Comparison of ENCODE assay signal across 1 cellular context in the genomic region with DNA sequence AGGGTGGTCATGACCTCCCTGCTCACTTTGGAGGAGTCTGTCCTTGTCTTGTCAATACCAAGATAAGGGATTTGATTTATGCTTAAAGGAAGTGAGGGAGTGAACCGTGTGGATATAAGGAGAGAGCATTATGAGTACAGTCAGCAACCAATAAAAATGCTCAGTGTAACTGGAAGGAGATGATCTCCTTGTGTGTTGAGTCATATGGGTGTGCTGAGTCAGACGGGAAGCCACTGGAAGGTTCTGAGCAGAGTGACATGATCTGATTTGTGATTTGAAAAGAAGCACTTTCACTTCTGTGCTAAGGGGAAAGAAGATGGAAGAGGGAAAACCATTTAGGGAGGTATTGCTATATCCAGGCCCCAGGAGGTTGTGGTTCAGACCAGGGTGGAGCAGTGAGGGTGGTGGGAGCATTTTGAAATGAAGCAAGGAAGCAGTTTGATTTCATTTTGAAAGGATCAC.
TF ChIP-seq lines count a peak whose summit lies in the region.

No MANE protein-coding gene starts in this region.

TF ChIP-seq in K562, 482 proteins besides CTCF, POLR2A, EP300 and RAD21 (continued from another document and continues in another):
- TF ChIP-seq CUX1 (CRISPR knock-in tag; IDR thresholded peaks at IDR 0.05) = peak; percentile 83; the same call in 1 of the 2 replicates
- TF ChIP-seq HDAC8 (tag; IDR thresholded peaks at IDR 0.05) = no peak
- TF ChIP-seq SMAD3 (CRISPR knock-in tag; conservative IDR thresholded peaks at IDR 0.05) = no peak
- TF ChIP-seq GATA2 (CRISPR knock-in tag; IDR thresholded peaks at IDR 0.05) = no peak
- peak; percentile 63 for TF ChIP-seq FOXM1 (IDR thresholded peaks at IDR 0.05; ENCODE audit: low read depth)
- TF ChIP-seq FOXM1 (CRISPR knock-in tag; IDR thresholded peaks at IDR 0.05; ENCODE audit: low read depth) = no peak
- no peak for TF ChIP-seq CBX8 (IDR thresholded peaks at IDR 0.05; ENCODE audit: borderline replicate concordance, extremely low read depth, low read depth, low read length, poor library complexity, severe bottlenecking)
- no peak for TF ChIP-seq CHD2 (IDR thresholded peaks at IDR 0.05; ENCODE audit: low read depth, low read length)
- TF ChIP-seq ATF4 (CRISPR knock-in tag; IDR thresholded peaks at IDR 0.05) = no peak
- no peak for TF ChIP-seq MCM7 (IDR thresholded peaks at IDR 0.05)
- no peak for TF ChIP-seq SRSF9 (IDR thresholded peaks at IDR 0.05; ENCODE audit: borderline replicate concordance, low read depth, low read length)
- no peak for TF ChIP-seq ZNF280B (CRISPR knock-in tag; IDR thresholded peaks at IDR 0.05)
- TF ChIP-seq MAFK (IDR thresholded peaks at IDR 0.05; ENCODE audit: low read length) = peak; percentile 87
- TF ChIP-seq MBD2 (IDR thresholded peaks at IDR 0.05; ENCODE audit: borderline replicate concordance, low read depth) = peak; percentile 29; the same call in 1 of the 2 replicates
- TF ChIP-seq ZFX (CRISPR knock-in tag; IDR thresholded peaks at IDR 0.05) = no peak
- TF ChIP-seq, protein P1, sequence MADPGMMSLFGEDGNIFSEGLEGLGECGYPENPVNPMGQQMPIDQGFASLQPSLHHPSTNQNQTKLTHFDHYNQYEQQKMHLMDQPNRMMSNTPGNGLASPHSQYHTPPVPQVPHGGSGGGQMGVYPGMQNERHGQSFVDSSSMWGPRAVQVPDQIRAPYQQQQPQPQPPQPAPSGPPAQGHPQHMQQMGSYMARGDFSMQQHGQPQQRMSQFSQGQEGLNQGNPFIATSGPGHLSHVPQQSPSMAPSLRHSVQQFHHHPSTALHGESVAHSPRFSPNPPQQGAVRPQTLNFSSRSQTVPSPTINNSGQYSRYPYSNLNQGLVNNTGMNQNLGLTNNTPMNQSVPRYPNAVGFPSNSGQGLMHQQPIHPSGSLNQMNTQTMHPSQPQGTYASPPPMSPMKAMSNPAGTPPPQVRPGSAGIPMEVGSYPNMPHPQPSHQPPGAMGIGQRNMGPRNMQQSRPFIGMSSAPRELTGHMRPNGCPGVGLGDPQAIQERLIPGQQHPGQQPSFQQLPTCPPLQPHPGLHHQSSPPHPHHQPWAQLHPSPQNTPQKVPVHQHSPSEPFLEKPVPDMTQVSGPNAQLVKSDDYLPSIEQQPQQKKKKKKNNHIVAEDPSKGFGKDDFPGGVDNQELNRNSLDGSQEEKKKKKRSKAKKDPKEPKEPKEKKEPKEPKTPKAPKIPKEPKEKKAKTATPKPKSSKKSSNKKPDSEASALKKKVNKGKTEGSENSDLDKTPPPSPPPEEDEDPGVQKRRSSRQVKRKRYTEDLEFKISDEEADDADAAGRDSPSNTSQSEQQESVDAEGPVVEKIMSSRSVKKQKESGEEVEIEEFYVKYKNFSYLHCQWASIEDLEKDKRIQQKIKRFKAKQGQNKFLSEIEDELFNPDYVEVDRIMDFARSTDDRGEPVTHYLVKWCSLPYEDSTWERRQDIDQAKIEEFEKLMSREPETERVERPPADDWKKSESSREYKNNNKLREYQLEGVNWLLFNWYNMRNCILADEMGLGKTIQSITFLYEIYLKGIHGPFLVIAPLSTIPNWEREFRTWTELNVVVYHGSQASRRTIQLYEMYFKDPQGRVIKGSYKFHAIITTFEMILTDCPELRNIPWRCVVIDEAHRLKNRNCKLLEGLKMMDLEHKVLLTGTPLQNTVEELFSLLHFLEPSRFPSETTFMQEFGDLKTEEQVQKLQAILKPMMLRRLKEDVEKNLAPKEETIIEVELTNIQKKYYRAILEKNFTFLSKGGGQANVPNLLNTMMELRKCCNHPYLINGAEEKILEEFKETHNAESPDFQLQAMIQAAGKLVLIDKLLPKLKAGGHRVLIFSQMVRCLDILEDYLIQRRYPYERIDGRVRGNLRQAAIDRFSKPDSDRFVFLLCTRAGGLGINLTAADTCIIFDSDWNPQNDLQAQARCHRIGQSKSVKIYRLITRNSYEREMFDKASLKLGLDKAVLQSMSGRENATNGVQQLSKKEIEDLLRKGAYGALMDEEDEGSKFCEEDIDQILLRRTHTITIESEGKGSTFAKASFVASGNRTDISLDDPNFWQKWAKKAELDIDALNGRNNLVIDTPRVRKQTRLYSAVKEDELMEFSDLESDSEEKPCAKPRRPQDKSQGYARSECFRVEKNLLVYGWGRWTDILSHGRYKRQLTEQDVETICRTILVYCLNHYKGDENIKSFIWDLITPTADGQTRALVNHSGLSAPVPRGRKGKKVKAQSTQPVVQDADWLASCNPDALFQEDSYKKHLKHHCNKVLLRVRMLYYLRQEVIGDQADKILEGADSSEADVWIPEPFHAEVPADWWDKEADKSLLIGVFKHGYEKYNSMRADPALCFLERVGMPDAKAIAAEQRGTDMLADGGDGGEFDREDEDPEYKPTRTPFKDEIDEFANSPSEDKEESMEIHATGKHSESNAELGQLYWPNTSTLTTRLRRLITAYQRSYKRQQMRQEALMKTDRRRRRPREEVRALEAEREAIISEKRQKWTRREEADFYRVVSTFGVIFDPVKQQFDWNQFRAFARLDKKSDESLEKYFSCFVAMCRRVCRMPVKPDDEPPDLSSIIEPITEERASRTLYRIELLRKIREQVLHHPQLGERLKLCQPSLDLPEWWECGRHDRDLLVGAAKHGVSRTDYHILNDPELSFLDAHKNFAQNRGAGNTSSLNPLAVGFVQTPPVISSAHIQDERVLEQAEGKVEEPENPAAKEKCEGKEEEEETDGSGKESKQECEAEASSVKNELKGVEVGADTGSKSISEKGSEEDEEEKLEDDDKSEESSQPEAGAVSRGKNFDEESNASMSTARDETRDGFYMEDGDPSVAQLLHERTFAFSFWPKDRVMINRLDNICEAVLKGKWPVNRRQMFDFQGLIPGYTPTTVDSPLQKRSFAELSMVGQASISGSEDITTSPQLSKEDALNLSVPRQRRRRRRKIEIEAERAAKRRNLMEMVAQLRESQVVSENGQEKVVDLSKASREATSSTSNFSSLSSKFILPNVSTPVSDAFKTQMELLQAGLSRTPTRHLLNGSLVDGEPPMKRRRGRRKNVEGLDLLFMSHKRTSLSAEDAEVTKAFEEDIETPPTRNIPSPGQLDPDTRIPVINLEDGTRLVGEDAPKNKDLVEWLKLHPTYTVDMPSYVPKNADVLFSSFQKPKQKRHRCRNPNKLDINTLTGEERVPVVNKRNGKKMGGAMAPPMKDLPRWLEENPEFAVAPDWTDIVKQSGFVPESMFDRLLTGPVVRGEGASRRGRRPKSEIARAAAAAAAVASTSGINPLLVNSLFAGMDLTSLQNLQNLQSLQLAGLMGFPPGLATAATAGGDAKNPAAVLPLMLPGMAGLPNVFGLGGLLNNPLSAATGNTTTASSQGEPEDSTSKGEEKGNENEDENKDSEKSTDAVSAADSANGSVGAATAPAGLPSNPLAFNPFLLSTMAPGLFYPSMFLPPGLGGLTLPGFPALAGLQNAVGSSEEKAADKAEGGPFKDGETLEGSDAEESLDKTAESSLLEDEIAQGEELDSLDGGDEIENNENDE (IDR thresholded peaks at IDR 0.05; ENCODE audit: low read depth, low read length) = no peak
- TF ChIP-seq SETDB1 (IDR thresholded peaks at IDR 0.05; ENCODE audit: low read length) = no peak
- TF ChIP-seq TRIM28 (IDR thresholded peaks at IDR 0.05) = peak; percentile 46; the same call in 1 of the 2 replicates
- TF ChIP-seq XRCC5 (IDR thresholded peaks at IDR 0.05; ENCODE audit: low read depth, low read length) = no peak
- TF ChIP-seq, protein P2, sequence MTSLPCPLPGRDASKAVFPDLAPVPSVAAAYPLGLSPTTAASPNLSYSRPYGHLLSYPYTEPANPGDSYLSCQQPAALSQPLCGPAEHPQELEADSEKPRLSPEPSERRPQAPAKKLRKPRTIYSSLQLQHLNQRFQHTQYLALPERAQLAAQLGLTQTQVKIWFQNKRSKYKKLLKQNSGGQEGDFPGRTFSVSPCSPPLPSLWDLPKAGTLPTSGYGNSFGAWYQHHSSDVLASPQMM (CRISPR knock-in tag; IDR thresholded peaks at IDR 0.05) = no peak
- TF ChIP-seq ZNF121 (CRISPR knock-in tag; conservative IDR thresholded peaks at IDR 0.05) = no peak
- 0 out of 2 replicates have a peak, but pooled peaks have one; percentile 41 for TF ChIP-seq OTX1 (CRISPR knock-in tag; IDR thresholded peaks at IDR 0.05)
- no peak for TF ChIP-seq ZBTB49 (CRISPR knock-in tag; IDR thresholded peaks at IDR 0.05; ENCODE audit: borderline replicate concordance)
- TF ChIP-seq MEF2D (tag; conservative IDR thresholded peaks at IDR 0.05; ENCODE audit: low read depth) = 0 out of 2 replicates have a peak, but pooled peaks have one; percentile 47
- TF ChIP-seq, protein P3, sequence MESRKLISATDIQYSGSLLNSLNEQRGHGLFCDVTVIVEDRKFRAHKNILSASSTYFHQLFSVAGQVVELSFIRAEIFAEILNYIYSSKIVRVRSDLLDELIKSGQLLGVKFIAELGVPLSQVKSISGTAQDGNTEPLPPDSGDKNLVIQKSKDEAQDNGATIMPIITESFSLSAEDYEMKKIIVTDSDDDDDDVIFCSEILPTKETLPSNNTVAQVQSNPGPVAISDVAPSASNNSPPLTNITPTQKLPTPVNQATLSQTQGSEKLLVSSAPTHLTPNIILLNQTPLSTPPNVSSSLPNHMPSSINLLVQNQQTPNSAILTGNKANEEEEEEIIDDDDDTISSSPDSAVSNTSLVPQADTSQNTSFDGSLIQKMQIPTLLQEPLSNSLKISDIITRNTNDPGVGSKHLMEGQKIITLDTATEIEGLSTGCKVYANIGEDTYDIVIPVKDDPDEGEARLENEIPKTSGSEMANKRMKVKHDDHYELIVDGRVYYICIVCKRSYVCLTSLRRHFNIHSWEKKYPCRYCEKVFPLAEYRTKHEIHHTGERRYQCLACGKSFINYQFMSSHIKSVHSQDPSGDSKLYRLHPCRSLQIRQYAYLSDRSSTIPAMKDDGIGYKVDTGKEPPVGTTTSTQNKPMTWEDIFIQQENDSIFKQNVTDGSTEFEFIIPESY (CRISPR knock-in tag; IDR thresholded peaks at IDR 0.05) = no peak
- no peak for TF ChIP-seq FUS (optimal IDR thresholded peaks at IDR 0.05; ENCODE audit: low read depth, low read length)
- TF ChIP-seq RBFOX2 (IDR thresholded peaks at IDR 0.05; ENCODE audit: low read depth, low read length) = no peak
- TF ChIP-seq CC2D1A (IDR thresholded peaks at IDR 0.05) = peak; percentile 99
- no peak for TF ChIP-seq ZC3H8 (IDR thresholded peaks at IDR 0.05)
- TF ChIP-seq DDX20 (tag; IDR thresholded peaks at IDR 0.05; ENCODE audit: low read depth) = no peak
- TF ChIP-seq FOXK1 (CRISPR knock-in tag; IDR thresholded peaks at IDR 0.05; ENCODE audit: borderline replicate concordance) = no peak
